ENCODE assay signal across 9 cellular contexts in genomic region chr6:49551866-49552129, GRCh38. TPM values are rescaled to one million over a fixed set of nuclear protein-coding genes. Genes with fewer than 3 reads are reported as not detected.
DNase-seq lines count a peak whose midpoint lies in the region; ATAC-seq and TF ChIP-seq lines count a peak whose summit lies in the region.
"Had no signal": no experiment of that assay in that cellular context is flagged by ENCODE, and none has a peak within 500 bp of the region (broad histone marks: within the 10 kb centered on the region; RNA-seq: fewer than 3 reads in every experiment).

No MANE protein-coding gene starts in this region.

- in situ Hi-C loops in astrocyte of the cerebellum (cut with HindIII; ENCODE audit: low sequenced_read_pairs) = no loop called here

- H3K36me3 Mint-ChIP-seq in activated CD4-positive, alpha-beta T cell treated with anti-CD3 and anti-CD28 coated beads, Interleukin-2, amount 10 ng/mL, durations not matched to agents 24 days and 14 days (ENCODE audit: low read depth) = no peaks in the 10 kb centered on the region
- H3K36me3 Mint-ChIP-seq in natural killer cell treated with Interleukin-12 subunit alpha and Interleukin-12 subunit beta and Interleukin-15 and Interleukin-18, amount 100 ng/mL, for 72 hours = no peaks in the 10 kb centered on the region

- intact Hi-C loops in activated CD4-positive, alpha-beta T cell treated with anti-CD3 and anti-CD28 coated beads, Interleukin-2, amount 10 ng/mL, durations not matched to agents 24 days and 14 days (cut with micrococcal nuclease) = loop anchor here (2.0 kb wide), 1 partner anchor 89 kb away; the partner anchor contains the start of genes CENPQ and MMUT

- no peaks in the 10 kb centered on the region for H3K9me3 Mint-ChIP-seq in activated CD4-positive, alpha-beta T cell treated with anti-CD3 and anti-CD28 coated beads, Interleukin-2, amount 10 ng/mL, durations not matched to agents 24 days and 14 days
- no peaks in the 10 kb centered on the region for H3K9me3 Mint-ChIP-seq in natural killer cell treated with Interleukin-12 subunit alpha and Interleukin-12 subunit beta and Interleukin-15 and Interleukin-18, amount 100 ng/mL, for 72 hours

- no peak for TF ChIP-seq CTCF in astrocyte of the cerebellum (IDR thresholded peaks at IDR 0.05; ENCODE audit: low read depth, low read length, missing control alignments)

- peak overlapping the region; percentile 42 for H3K27ac Mint-ChIP-seq in activated CD4-positive, alpha-beta T cell treated with anti-CD3 and anti-CD28 coated beads, Interleukin-2, amount 10 ng/mL, durations not matched to agents 24 days and 14 days
- H3K27ac Mint-ChIP-seq in natural killer cell treated with Interleukin-12 subunit alpha and Interleukin-12 subunit beta and Interleukin-15 and Interleukin-18, amount 100 ng/mL, for 72 hours = no peak overlapping the region

- H3K4me3 Mint-ChIP-seq in activated CD4-positive, alpha-beta T cell treated with anti-CD3 and anti-CD28 coated beads, Interleukin-2, amount 10 ng/mL, durations not matched to agents 24 days and 14 days = peak overlapping the region; percentile 83
- H3K4me3 Mint-ChIP-seq in natural killer cell treated with Interleukin-12 subunit alpha and Interleukin-12 subunit beta and Interleukin-15 and Interleukin-18, amount 100 ng/mL, for 72 hours = peak overlapping the region; percentile 41

- DNase-seq in activated CD4-positive, alpha-beta T cell treated with anti-CD3 and anti-CD28 coated beads, Interleukin-2, amount 10 ng/mL, durations not matched to agents 24 days and 14 days = peak; percentile 66
- DNase-seq in activated CD4-positive, alpha-beta T cell treated with anti-CD3 and anti-CD28 coated beads for 4 hours = no peak
- DNase-seq in astrocyte of the cerebellum (ENCODE audit: low read depth) (no peak), germinal center (ENCODE audit: low spot score) (no peak), NCI-H146 (lab: John Stamatoyannopoulos, UW) (no peak)
- DNase-seq in natural killer cell treated with Interleukin-12 subunit alpha and Interleukin-12 subunit beta and Interleukin-15 and Interleukin-18, amount 100 ng/mL, for 72 hours (ENCODE audit: low spot score) = no peak
- DNase-seq in effector CD4-positive, alpha-beta T cell = no peak

- H3K4me3 ChIP-seq in astrocyte of the cerebellum (ENCODE audit: low read depth, low read length) = peak overlapping the region; percentile 49
- H3K4me3 ChIP-seq: BLaER1 had no signal

- peaks cover 37% of the 10 kb centered on the region for H3K27me3 Mint-ChIP-seq in activated CD4-positive, alpha-beta T cell treated with anti-CD3 and anti-CD28 coated beads, Interleukin-2, amount 10 ng/mL, durations not matched to agents 24 days and 14 days
- H3K27me3 Mint-ChIP-seq in natural killer cell treated with Interleukin-12 subunit alpha and Interleukin-12 subunit beta and Interleukin-15 and Interleukin-18, amount 100 ng/mL, for 72 hours = peaks cover 12 to 16% of the 10 kb centered on the region in 2 donors

- peak; percentile 61 for ATAC-seq in HG02885 (IDR thresholded peaks at IDR 0.05; ENCODE audit: poor library complexity, unreplicated experiment)
- ATAC-seq in natural killer cell treated with Interleukin-12 subunit alpha and Interleukin-12 subunit beta and Interleukin-15 and Interleukin-18, amount 100 ng/mL, for 72 hours = no peak

- H3K4me1 Mint-ChIP-seq in activated CD4-positive, alpha-beta T cell treated with anti-CD3 and anti-CD28 coated beads, Interleukin-2, amount 10 ng/mL, durations not matched to agents 24 days and 14 days = peaks cover 24% of the 10 kb centered on the region
- peaks cover 14 to 15% of the 10 kb centered on the region in 2 donors for H3K4me1 Mint-ChIP-seq in natural killer cell treated with Interleukin-12 subunit alpha and Interleukin-12 subunit beta and Interleukin-15 and Interleukin-18, amount 100 ng/mL, for 72 hours (ENCODE audit: low read depth in 2 of 2)

RNA-seq across cellular contexts. Expression of gene C6orf141, which starts 1.3 kb away (rescaled TPM):
- 0.14 TPM in 1 of 2 replicates, not detected in the other for total RNA-seq in activated CD4-positive, alpha-beta T cell treated with anti-CD3 and anti-CD28 coated beads, Interleukin-2, amount 10 ng/mL, durations not matched to agents 24 days and 14 days
- not detected for total RNA-seq in natural killer cell treated with Interleukin-12 subunit alpha and Interleukin-12 subunit beta and Interleukin-15 and Interleukin-18, amount 100 ng/mL, for 72 hours

RNA-seq across cellular contexts. Expression of gene GLYATL3, which starts 52.1 kb away (rescaled TPM):
- total RNA-seq in activated CD4-positive, alpha-beta T cell treated with anti-CD3 and anti-CD28 coated beads, Interleukin-2, amount 10 ng/mL, durations not matched to agents 24 days and 14 days = not detected in 2 replicates
- total RNA-seq in natural killer cell treated with Interleukin-12 subunit alpha and Interleukin-12 subunit beta and Interleukin-15 and Interleukin-18, amount 100 ng/mL, for 72 hours = not detected
